ENCODE assay signal across 16 cellular contexts in the genomic region with DNA sequence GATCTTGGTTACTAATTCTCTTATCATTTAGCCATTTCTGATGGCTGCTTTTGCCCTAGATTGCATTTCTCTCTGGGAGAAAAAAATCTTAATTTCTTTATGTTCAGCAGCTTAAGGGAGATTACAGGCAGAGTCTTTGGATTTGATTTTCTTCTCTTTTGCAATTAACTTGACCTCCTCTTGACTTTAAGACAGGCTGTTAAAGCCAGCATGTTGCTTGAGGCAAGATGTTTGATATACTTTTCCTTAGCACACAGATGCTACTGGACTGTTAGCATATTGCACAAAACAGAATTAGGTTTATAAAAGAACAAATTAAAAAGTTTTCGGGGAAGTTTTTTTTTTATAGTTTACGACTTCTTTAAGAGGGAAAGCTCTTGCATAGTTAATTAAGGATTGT.
"Had no signal": no experiment of that assay in that cellular context is flagged by ENCODE, and none has a peak within 500 bp of the region (broad histone marks: within the 10 kb centered on the region; RNA-seq: fewer than 3 reads in every experiment).

No MANE protein-coding gene starts in this region.

- H3K27ac ChIP-seq: breast epithelium, esophagus squamous epithelium, lower lobe of right lung, SJSA1 had no signal

- H3K27me3 ChIP-seq: breast epithelium, esophagus squamous epithelium, SJSA1, tibial nerve had no signal

- DNase-seq: activated CD4-positive, CD25-positive, alpha-beta regulatory T cell treated with anti-CD3 and anti-CD28 coated beads, Interleukin-2, amount 50 U/mL, for 72 hours; activated effector memory CD4-positive, alpha-beta T cell treated with anti-CD3 and anti-CD28 coated beads, Interleukin-2, amount 50 U/mL, for 16 hours; anterior cingulate cortex; esophagus squamous epithelium; hypothalamus; lower lobe of right lung; naive thymus-derived CD8-positive, alpha-beta T cell; occipital lobe; right cardiac atrium; SW 1271 had no signal

- H3K27me3 Mint-ChIP-seq: activated naive CD8-positive, alpha-beta T cell; naive thymus-derived CD8-positive, alpha-beta T cell; progenitor cell of endocrine pancreas had no signal

- H3K9me3 Mint-ChIP-seq: naive thymus-derived CD8-positive, alpha-beta T cell; stimulated activated effector memory CD8-positive, alpha-beta T cell treated with anti-CD3 and anti-CD28 coated beads, Interleukin-12 subunit alpha, Interleukin-12 subunit beta, amount 100 ng/mL, for 72 hours had no signal

- H3K4me3 ChIP-seq: breast epithelium, esophagus squamous epithelium, lower lobe of right lung, SJSA1, tibial nerve had no signal

- H3K36me3 Mint-ChIP-seq: stimulated activated effector memory CD8-positive, alpha-beta T cell treated with anti-CD3 and anti-CD28 coated beads, Interleukin-12 subunit alpha, Interleukin-12 subunit beta, amount 100 ng/mL, for 72 hours had no signal

- ATAC-seq: lower lobe of right lung; naive thymus-derived CD8-positive, alpha-beta T cell; right cardiac atrium; stimulated activated effector memory CD8-positive, alpha-beta T cell treated with anti-CD3 and anti-CD28 coated beads, Interleukin-12 subunit alpha, Interleukin-12 subunit beta, amount 100 ng/mL, for 72 hours had no signal

- H3K27ac Mint-ChIP-seq: progenitor cell of endocrine pancreas had no signal

- H3K4me3 Mint-ChIP-seq: activated naive CD8-positive, alpha-beta T cell; naive thymus-derived CD8-positive, alpha-beta T cell; stimulated activated effector memory CD8-positive, alpha-beta T cell treated with anti-CD3 and anti-CD28 coated beads, Interleukin-12 subunit alpha, Interleukin-12 subunit beta, amount 100 ng/mL, for 72 hours had no signal

- H3K4me1 ChIP-seq: breast epithelium, esophagus squamous epithelium, lower lobe of right lung, SJSA1 had no signal

- H3K9me3 ChIP-seq: breast epithelium, esophagus squamous epithelium, lower lobe of right lung, SJSA1, tibial nerve had no signal
